ENCODE assay signal across 9 cellular contexts in the genomic region with DNA sequence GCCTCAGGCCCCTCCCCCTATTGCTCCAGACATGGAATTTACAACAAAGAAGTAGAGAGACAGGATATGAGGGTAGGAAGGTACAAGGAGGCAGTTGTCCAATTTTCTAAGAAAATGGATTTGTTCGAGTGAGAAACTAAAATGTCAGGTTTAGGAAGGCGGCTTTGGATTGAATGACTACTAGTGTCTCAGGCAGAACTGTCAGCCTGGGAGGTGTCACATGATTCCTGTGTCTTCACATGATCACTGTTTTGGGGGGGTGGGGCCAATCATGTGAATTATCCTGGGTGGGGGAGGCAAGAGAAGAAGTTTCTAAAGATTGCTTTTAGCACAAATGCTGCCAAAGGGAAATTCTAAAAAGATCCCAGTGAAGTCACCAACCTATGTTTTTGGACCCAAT. TPM values are rescaled to one million over a fixed set of nuclear protein-coding genes. Genes with fewer than 3 reads are reported as not detected.
DNase-seq lines count a peak whose midpoint lies in the region; ATAC-seq, FAIRE-seq and TF ChIP-seq lines count a peak whose summit lies in the region.
"Had no signal": no experiment of that assay in that cellular context is flagged by ENCODE, and none has a peak within 500 bp of the region (broad histone marks: within the 10 kb centered on the region; RNA-seq: fewer than 3 reads in every experiment).

No MANE protein-coding gene starts in this region.

- H3K36me3 ChIP-seq in OCI-LY3 (replicated peaks; ENCODE audit: low read depth, low read length) (peaks cover 9% of the 10 kb centered on the region), kidney (ENCODE audit: control insufficient read depth in 1 of 2, insufficient read depth in 2 of 2, low read length in 2 of 2) (no peaks in the 10 kb centered on the region)

- no peak for ATAC-seq in HG03159 (IDR thresholded peaks at IDR 0.05; ENCODE audit: unreplicated experiment)
- ATAC-seq: effector memory CD8-positive, alpha-beta T cell had no signal

- no peaks in the 10 kb centered on the region for H3K27me3 ChIP-seq in OCI-LY3 (ENCODE audit: low read depth, low read length)

- H3K79me2 ChIP-seq in OCI-LY3 (ENCODE audit: low read length) = peaks cover 90% of the 10 kb centered on the region

- no peak for FAIRE-seq in kidney (lab: Jason Lieb, UNC)

- peak overlapping the region; percentile 95 for H3K4me2 ChIP-seq in OCI-LY3 (ENCODE audit: low read length)

- peaks cover 52% of the 10 kb centered on the region for H3K4me1 ChIP-seq in OCI-LY3 (ENCODE audit: low read length)
- H3K4me1 ChIP-seq in kidney (ENCODE audit: control insufficient read depth in 1 of 2, insufficient read depth in 1 of 2, low read depth in 1 of 2, low read length in 2 of 2) = peaks cover 0 to 3% of the 10 kb centered on the region in 2 donors

- peak overlapping the region; percentile 88 for H3K27ac ChIP-seq in OCI-LY3 (ENCODE audit: low read length)
- no peak overlapping the region for H3K27ac ChIP-seq in kidney (ENCODE audit: low read depth in 2 of 2, low read length in 2 of 2)

- DNase-seq in COLO829 (ENCODE audit: low spot score) (peak; percentile 96), epithelial cell of esophagus (ENCODE audit: low read depth) (peak; percentile 54), pons (ENCODE audit: low spot score) (peak; percentile 82), kidney (no peak), NCI-H2196 (lab: John Stamatoyannopoulos, UW; ENCODE audit: unreplicated experiment) (no peak)
- DNase-seq in stimulated activated CD8-positive, alpha-beta memory T cell treated with anti-CD3 and anti-CD28 coated beads, Interleukin-4, amount 100 ng/mL, for 48 hours = no peak
- DNase-seq: effector memory CD8-positive, alpha-beta T cell had no signal

- H3K9me3 ChIP-seq in OCI-LY3 (ENCODE audit: insufficient read depth, low read length) = no peaks in the 10 kb centered on the region
- H3K9me3 ChIP-seq in kidney (ENCODE audit: control insufficient read depth in 1 of 2, low read length in 2 of 2) = no peaks in the 10 kb centered on the region

- H3K4me3 ChIP-seq in OCI-LY3 (ENCODE audit: low read length) (peak overlapping the region; percentile 83), epithelial cell of esophagus (ENCODE audit: low read length) (no peak overlapping the region), kidney (ENCODE audit: low read length in 2 of 2) (no peak overlapping the region)

- intact Hi-C loops in kidney (cut with DNase I) = no loop called here

- TF ChIP-seq CTCF in OCI-LY3 (IDR thresholded peaks at IDR 0.05; ENCODE audit: low read depth, low read length) (no peak), epithelial cell of esophagus (IDR thresholded peaks at IDR 0.05; ENCODE audit: insufficient read depth, low read depth, low read length, missing control alignments) (no peak), kidney (IDR thresholded peaks at IDR 0.05; ENCODE audit: borderline replicate concordance, extremely low read depth, insufficient read depth) (no peak)

- H3K9ac ChIP-seq in OCI-LY3 (ENCODE audit: low read length) = peak overlapping the region; percentile 58
- no peak overlapping the region for H3K9ac ChIP-seq in kidney (ENCODE audit: low read length in 2 of 2)

- H4K20me1 ChIP-seq in OCI-LY3 (ENCODE audit: insufficient read depth, low read length) = no peaks in the 10 kb centered on the region; the same call in 1 of the 2 replicates

- no peak overlapping the region for H2AFZ ChIP-seq in OCI-LY3 (ENCODE audit: low read depth, low read length)

RNA-seq across cellular contexts. Expression of gene SIRPA, which starts 2.3 kb away (rescaled TPM):
- total RNA-seq in kidney = 46.6 TPM
- 24.7 TPM for polyA plus RNA-seq in kidney (ENCODE audit: insufficient read depth, low read depth, low replicate concordance)

Comparison
In these comparisons a context has a peak if more than half of its experiments do, and no peak if none do; other contexts are left out.
1. DNase-seq: peak in COLO829 (single experiment), epithelial cell of esophagus (single experiment) and pons (single experiment); none in stimulated activated CD8-positive, alpha-beta memory T cell treated with anti-CD3 and anti-CD28 coated beads, Interleukin-4, amount 100 ng/mL, for 48 hours (single experiment), kidney (single experiment) and NCI-H2196 (single experiment).